8 cellular contexts compared by ENCODE assay signal in the genomic region with DNA sequence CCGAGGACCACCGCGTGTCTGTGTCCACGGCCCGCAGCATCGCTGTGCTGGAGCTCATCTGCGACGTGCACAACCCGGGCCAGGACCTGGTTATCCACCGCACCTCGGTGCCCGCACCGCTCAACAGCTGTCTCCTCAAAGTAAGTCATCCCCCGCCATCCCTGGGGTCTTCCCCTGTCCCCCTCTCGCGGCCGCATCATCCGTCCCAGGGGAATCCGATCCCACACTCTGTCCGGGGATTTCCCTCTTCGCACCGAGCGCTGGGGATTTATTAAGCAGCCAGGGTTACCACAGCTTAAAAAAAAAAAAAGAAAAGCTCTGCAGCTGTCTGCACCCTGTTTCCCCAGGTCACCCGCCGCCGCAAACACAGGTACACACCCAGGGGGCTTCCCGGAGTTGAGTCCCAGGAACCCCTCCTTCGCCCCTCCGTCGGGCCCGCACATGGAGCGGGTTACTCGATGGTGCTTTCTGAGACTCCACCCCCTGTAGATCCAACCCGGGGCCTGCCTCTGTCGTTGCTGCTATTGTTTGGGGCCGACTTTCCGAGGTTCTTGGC. TPM values are rescaled to one million over a fixed set of nuclear protein-coding genes. Genes with fewer than 3 reads are reported as not detected.
DNase-seq lines count a peak whose midpoint lies in the region; ATAC-seq and TF ChIP-seq lines count a peak whose summit lies in the region.

No MANE protein-coding gene starts in this region.

- peak overlapping the region; percentile 86 for H3K4me2 ChIP-seq in OCI-LY3 (ENCODE audit: low read length)

- ATAC-seq in GM18520 (IDR thresholded peaks at IDR 0.05; ENCODE audit: unreplicated experiment), result peak; percentile 17
- ATAC-seq in HG02852 (IDR thresholded peaks at IDR 0.05; ENCODE audit: unreplicated experiment), result peak; percentile 22
- peak; percentile 7 for ATAC-seq in foreskin keratinocyte
- no peak for ATAC-seq in aorta (ENCODE audit: low FRiP score)

- no peak overlapping the region for H2AFZ ChIP-seq in OCI-LY3 (ENCODE audit: low read depth, low read length)

- peak overlapping the region; percentile 93 for H3K9ac ChIP-seq in OCI-LY3 (ENCODE audit: low read length)

- DNase-seq in activated T-helper 1 cell treated with anti-CD3 and anti-CD28 coated beads, Interleukin-2, amount 50 U/mL, for 16 hours (ENCODE audit: low read depth in 1 of 2, low spot score in 1 of 2), result peak; percentile 29 to 47
- DNase-seq in foreskin keratinocyte (peak in 1 of 2 donors; percentile 26), prostate gland (ENCODE audit: low spot score) (no peak), aorta (no peak), posterior vena cava (ENCODE audit: low spot score) (no peak)

- H4K20me1 ChIP-seq in OCI-LY3 (ENCODE audit: insufficient read depth, low read length), result peaks cover 38% of the 10 kb centered on the region

- H3K27ac ChIP-seq in OCI-LY3 (ENCODE audit: low read length), result peak overlapping the region; percentile 83
- H3K27ac ChIP-seq in foreskin keratinocyte, result peak overlapping the region; percentile 82
- H3K27ac ChIP-seq in prostate gland, result peak overlapping the region; percentile 95 to 96
- H3K27ac ChIP-seq in aorta (ENCODE audit: low read depth in 1 of 2, low read length in 2 of 2), result no peak overlapping the region

- TF ChIP-seq CTCF in OCI-LY3 (IDR thresholded peaks at IDR 0.05; ENCODE audit: low read depth, low read length) (no peak), foreskin keratinocyte (conservative IDR thresholded peaks at IDR 0.05) (no peak), prostate gland (IDR thresholded peaks at IDR 0.05) (no peak)

- H3K79me2 ChIP-seq in OCI-LY3 (ENCODE audit: low read length), result peaks cover 100% of the 10 kb centered on the region

- intact Hi-C loops in prostate gland (cut with DNase I), result loop anchor here (5.0 to 10.0 kb wide), 2 partner anchors 126 to 204 kb away; partner anchors contain the start of genes AK8 and SPACA9
- intact Hi-C loops in aorta (cut with DNase I), result loop anchor here in 1 of 2 donors (1.0 kb wide), 1 partner anchor 207 kb away; the partner anchor contains the start of genes AK8 and SPACA9
- intact Hi-C loops in posterior vena cava (cut with DNase I), result loop anchor here in 1 of 2 donors (10.0 kb wide), 1 partner anchor 124 kb away; no protein-coding TSS in a partner anchor

- H3K4me3 ChIP-seq in OCI-LY3 (ENCODE audit: low read length) (peak overlapping the region; percentile 92), prostate gland (peak overlapping the region; percentile 96 to 99), aorta (ENCODE audit: low read length in 2 of 2) (peak overlapping the region; percentile 57 to 70)

- H3K36me3 ChIP-seq in OCI-LY3 (replicated peaks; ENCODE audit: low read depth, low read length), result peaks cover 10% of the 10 kb centered on the region
- no peaks in the 10 kb centered on the region for H3K36me3 ChIP-seq in prostate gland
- H3K36me3 ChIP-seq in aorta (ENCODE audit: control insufficient read depth in 1 of 2, insufficient read depth in 2 of 2, low read length in 1 of 2), result no peaks in the 10 kb centered on the region

- H3K9me3 ChIP-seq in OCI-LY3 (ENCODE audit: insufficient read depth, low read length) (no peaks in the 10 kb centered on the region), prostate gland (no peaks in the 10 kb centered on the region), aorta (ENCODE audit: control insufficient read depth, low read length) (no peaks in the 10 kb centered on the region)

- no peak for TF ChIP-seq POLR2A in prostate gland (IDR thresholded peaks at IDR 0.05)

- no peaks in the 10 kb centered on the region for H3K27me3 ChIP-seq in OCI-LY3 (ENCODE audit: low read depth, low read length)
- no peaks in the 10 kb centered on the region for H3K27me3 ChIP-seq in foreskin keratinocyte
- H3K27me3 ChIP-seq in prostate gland (replicated peaks; ENCODE audit: insufficient read depth), result no peaks in the 10 kb centered on the region
- no peaks in the 10 kb centered on the region for H3K27me3 ChIP-seq in aorta (ENCODE audit: control insufficient read depth in 1 of 2, insufficient read depth in 2 of 2, low read length in 1 of 2)

- under 1% methylated on average over 37 of the region's 37 CpGs for WGBS in prostate gland
- 0 to 1% methylated on average over 32 to 37 of the region's 37 CpGs for WGBS in aorta, 2 donors

- peaks cover 17% of the 10 kb centered on the region for H3K4me1 ChIP-seq in OCI-LY3 (ENCODE audit: low read length)
- peaks cover 17% of the 10 kb centered on the region for H3K4me1 ChIP-seq in foreskin keratinocyte
- peaks cover 7% of the 10 kb centered on the region for H3K4me1 ChIP-seq in prostate gland (replicated peaks)
- H3K4me1 ChIP-seq in aorta (ENCODE audit: control insufficient read depth in 1 of 2, insufficient read depth in 2 of 2, low read length in 2 of 2), result peaks cover 0 to 9% of the 10 kb centered on the region in 2 donors

RNA-seq across cellular contexts. Expression of gene GTF3C4, which starts 0.6 kb away (rescaled TPM):
- total RNA-seq in foreskin keratinocyte (19.2 and 19.7 TPM in 2 replicates), prostate gland (10 to 100 TPM; 16.0 to 17.3 TPM), aorta (10 to 100 TPM in 1 of 2 donors, 1 to 10 TPM in 1; 8.2 to 12.1 TPM), posterior vena cava (1 to 10 TPM; 9.1 to 9.5 TPM)
- polyA plus RNA-seq in foreskin keratinocyte (4.6 and 5.3 TPM in 2 replicates), aorta (1 to 10 TPM; 2.5 to 3.3 TPM)

RNA-seq across cellular contexts. Expression of gene DDX31, which starts 1.1 kb away (rescaled TPM):
- total RNA-seq in foreskin keratinocyte (21.6 and 22.3 TPM in 2 replicates), prostate gland (10 to 100 TPM; 19.0 to 22.2 TPM), aorta (10 to 100 TPM in 1 of 2 donors, 1 to 10 TPM in 1; 7.8 to 13.3 TPM), posterior vena cava (1 to 10 TPM; 6.8 to 6.9 TPM)
- polyA plus RNA-seq in foreskin keratinocyte (12.4 and 15.0 TPM in 2 replicates), aorta (10 to 100 TPM in 1 of 2 donors, 1 to 10 TPM in 1; 2.8 to 14.1 TPM)

Comparison
In these comparisons a context has a peak if more than half of its experiments do, and no peak if none do; other contexts are left out.
1. H3K27ac ChIP-seq: peak in OCI-LY3 (single experiment), foreskin keratinocyte (single experiment) and prostate gland (2 of 2); none in aorta (0 of 2).
2. DNase-seq: peak in activated T-helper 1 cell treated with anti-CD3 and anti-CD28 coated beads, Interleukin-2, amount 50 U/mL, for 16 hours (2 of 2); none in prostate gland (single experiment), aorta (0 of 2) and posterior vena cava (single experiment).
3. Peak in every context shown above with its lines, with median percentiles within 50 percentile points of each other: H3K4me3 ChIP-seq.